15 cellular contexts compared by ENCODE assay signal in the genomic region with DNA sequence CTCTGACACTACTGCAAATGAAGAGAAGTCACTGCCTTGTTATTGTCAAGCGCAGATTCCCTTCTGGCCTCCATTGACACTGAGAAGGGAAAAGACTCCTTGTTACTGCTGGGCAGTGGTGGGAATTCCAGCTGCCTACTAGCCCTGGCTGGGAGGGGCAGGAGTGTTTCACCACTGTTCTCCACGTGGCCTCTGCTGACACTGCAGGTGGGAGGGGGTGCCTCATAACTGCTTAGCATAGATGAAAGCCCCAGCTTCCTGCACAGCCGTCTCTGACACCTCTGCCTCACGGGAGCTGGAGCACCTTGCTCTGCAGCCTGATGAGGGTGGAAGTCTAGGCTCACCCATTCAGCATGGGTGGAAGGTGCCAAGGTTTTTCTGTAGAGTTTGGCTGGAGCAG.
"Had no signal": no experiment of that assay in that cellular context is flagged by ENCODE, and none has a peak within 500 bp of the region (broad histone marks: within the 10 kb centered on the region; RNA-seq: fewer than 3 reads in every experiment).

No MANE protein-coding gene starts in this region.

- H3K36me3 ChIP-seq: ascending aorta, cardiac muscle cell, esophagus squamous epithelium, pancreas, stomach, thoracic aorta had no signal

- DNase-seq: activated CD4-positive, alpha-beta T cell treated with anti-CD3 and anti-CD28 coated beads, Interleukin-2, amount 10 ng/mL, durations not matched to agents 24 days and 14 days; activated CD8-positive, alpha-beta memory T cell treated with anti-CD3 and anti-CD28 coated beads for 24 hours; activated naive CD4-positive, alpha-beta T cell treated with Interleukin-2 at 50 U/mL for 16 hours; activated naive CD8-positive, alpha-beta T cell treated with anti-CD3 and anti-CD28 coated beads, Interleukin-2, amount 50 U/mL, for 24 hours; esophagus squamous epithelium; foreskin fibroblast; islet precursor cell; pancreas; stimulated activated CD4-positive, alpha-beta T cell treated with anti-CD3 and anti-CD28 coated beads, Interleukin-15, amount 100 ng/mL, for 24 hours; stimulated activated CD4-positive, alpha-beta T cell treated with anti-CD3 and anti-CD28 coated beads, Interleukin-4, amount 100 ng/mL, for 4 hours; stomach had no signal

- H3K27me3 ChIP-seq: ascending aorta, cardiac muscle cell had no signal

- H3K27ac ChIP-seq: ascending aorta, cardiac muscle cell, esophagus squamous epithelium, pancreas, stomach, thoracic aorta had no signal

- H3K4me3 ChIP-seq: ascending aorta, cardiac muscle cell, esophagus squamous epithelium, pancreas, stomach, thoracic aorta had no signal

- FAIRE-seq: colon, pancreas had no signal

- H3K9me3 ChIP-seq: ascending aorta, pancreas, thoracic aorta had no signal

- ATAC-seq: activated naive CD8-positive, alpha-beta T cell treated with anti-CD3 and anti-CD28 coated beads, Interleukin-2, amount 50 U/mL, for 24 hours; pancreas had no signal

- H3K4me1 ChIP-seq: ascending aorta, esophagus squamous epithelium, pancreas, stomach had no signal
